Comparison of ENCODE assay signal across 14 cellular contexts in genomic region chr12:132419612-132420237, GRCh38.
"Had no signal": no experiment of that assay in that cellular context is flagged by ENCODE, and none has a peak within 500 bp of the region (broad histone marks: within the 10 kb centered on the region; RNA-seq: fewer than 3 reads in every experiment).

No MANE protein-coding gene starts in this region.

- H3K36me3 ChIP-seq: left ventricle myocardium inferior, right atrium auricular region, thoracic aorta had no signal

- H3K36me3 Mint-ChIP-seq: activated naive CD8-positive, alpha-beta T cell treated with anti-CD3 and anti-CD28 coated beads for 36 hours had no signal

- ATAC-seq: esophagus mucosa; stimulated activated naive CD8-positive, alpha-beta T cell treated with anti-CD3 and anti-CD28 coated beads, Interleukin-15, amount 100 ng/mL, for 72 hours had no signal

- DNase-seq: activated naive CD8-positive, alpha-beta T cell treated with anti-CD3 and anti-CD28 coated beads for 36 hours; anterior cingulate cortex; dorsolateral prefrontal cortex; left ventricle myocardium inferior; mesenchymal stem cell; posterior cingulate gyrus; stimulated activated CD4-positive, alpha-beta T cell treated with anti-CD3 and anti-CD28 coated beads, Interleukin-4, amount 100 ng/mL, for 4 hours; stimulated activated naive CD8-positive, alpha-beta T cell treated with anti-CD3 and anti-CD28 coated beads, Interleukin-15, amount 100 ng/mL, for 72 hours had no signal

- H3K27me3 Mint-ChIP-seq: activated naive CD8-positive, alpha-beta T cell treated with anti-CD3 and anti-CD28 coated beads for 36 hours had no signal

- H3K27ac Mint-ChIP-seq: activated naive CD8-positive, alpha-beta T cell treated with anti-CD3 and anti-CD28 coated beads for 36 hours; activated T-helper 2 cell treated with anti-CD3 and anti-CD28 coated beads, Interferon-gamma antibody, Interleukin-2, Interleukin-4, amounts not matched to agents 10 μg/mL and 5 μg/mL and 100 μg/mL, durations not matched to agents 14 hours and 24 hours and 36 hours; stimulated activated naive CD8-positive, alpha-beta T cell treated with anti-CD3 and anti-CD28 coated beads, Interleukin-15, amount 100 ng/mL, for 72 hours; T-helper 2 cell treated with Interferon-gamma antibody and Interleukin-4, amounts not matched to agents 5 μg/mL and 100 μg/mL, for 36 hours had no signal

- H3K27ac ChIP-seq: dorsolateral prefrontal cortex, left ventricle myocardium inferior, right atrium auricular region, skin epidermis, thoracic aorta had no signal

- H3K4me3 Mint-ChIP-seq: activated naive CD8-positive, alpha-beta T cell treated with anti-CD3 and anti-CD28 coated beads for 36 hours; stimulated activated naive CD8-positive, alpha-beta T cell treated with anti-CD3 and anti-CD28 coated beads, Interleukin-15, amount 100 ng/mL, for 72 hours; T-helper 2 cell treated with Interferon-gamma antibody and Interleukin-4, amounts not matched to agents 5 μg/mL and 100 μg/mL, for 36 hours had no signal

- H3K4me3 ChIP-seq: left ventricle myocardium inferior, right atrium auricular region, skin epidermis, thoracic aorta had no signal

- H3K9me3 Mint-ChIP-seq: T-helper 2 cell treated with Interferon-gamma antibody and Interleukin-4, amounts not matched to agents 5 μg/mL and 100 μg/mL, for 36 hours had no signal

- H3K9me3 ChIP-seq: left ventricle myocardium inferior, right atrium auricular region, thoracic aorta had no signal
